Comparison of ENCODE assay signal across 1 cellular context in genomic region chr11:61150656-61151544, GRCh38.
TF ChIP-seq lines count a peak whose summit lies in the region.

No MANE protein-coding gene starts in this region.

TF ChIP-seq in SK-N-SH treated with all-trans-retinoic acid at 6 μM for 48 hours, 23 proteins besides CTCF, POLR2A, EP300 and RAD21 (continued from another document):
- no peak for TF ChIP-seq PATZ1 (CRISPR knock-in tag; IDR thresholded peaks at IDR 0.05; ENCODE audit: borderline replicate concordance)
- TF ChIP-seq ZC3H10 (CRISPR knock-in tag; IDR thresholded peaks at IDR 0.05): no peak
- TF ChIP-seq CSDC2 (CRISPR knock-in tag; IDR thresholded peaks at IDR 0.05): no peak
- no peak for TF ChIP-seq TOX (CRISPR knock-in tag; IDR thresholded peaks at IDR 0.05; ENCODE audit: borderline replicate concordance)
- no peak for TF ChIP-seq GLIS3 (CRISPR knock-in tag; IDR thresholded peaks at IDR 0.05)
- TF ChIP-seq PPARA (CRISPR knock-in tag; IDR thresholded peaks at IDR 0.05; ENCODE audit: borderline replicate concordance): no peak
- no peak for TF ChIP-seq TCF4 (CRISPR knock-in tag; IDR thresholded peaks at IDR 0.05; ENCODE audit: borderline replicate concordance)
- TF ChIP-seq BACH2 (CRISPR knock-in tag; IDR thresholded peaks at IDR 0.05; ENCODE audit: borderline replicate concordance): no peak
- no peak for TF ChIP-seq CSRNP3 (CRISPR knock-in tag; IDR thresholded peaks at IDR 0.05)
- TF ChIP-seq ZFP30 (CRISPR knock-in tag; IDR thresholded peaks at IDR 0.05): no peak
- TF ChIP-seq ISL1 (CRISPR knock-in tag; IDR thresholded peaks at IDR 0.05): no peak
